22 cellular contexts compared by ENCODE assay signal in genomic region chr5:88748670-88749069, GRCh38.
DNase-seq lines count a peak whose midpoint lies in the region; ATAC-seq, FAIRE-seq and TF ChIP-seq lines count a peak whose summit lies in the region.
"Had no signal": no experiment of that assay in that cellular context is flagged by ENCODE, and none has a peak within 500 bp of the region (broad histone marks: within the 10 kb centered on the region; RNA-seq: fewer than 3 reads in every experiment).

No MANE protein-coding gene starts in this region.

- H3K36me3 ChIP-seq in Loucy (ENCODE audit: insufficient read depth, low read length) (no peaks in the 10 kb centered on the region), hepatocyte (replicated peaks; ENCODE audit: insufficient read depth, low read depth) (no peaks in the 10 kb centered on the region), upper lobe of left lung (peaks cover 0 to 40% (median 2%) of the 10 kb centered on the region in 4 donors)

- H3K9me3 ChIP-seq in A549 (no peaks in the 10 kb centered on the region), Loucy (ENCODE audit: insufficient read depth, low read depth, low read length) (no peaks in the 10 kb centered on the region), hepatocyte (ENCODE audit: low read depth) (no peaks in the 10 kb centered on the region), upper lobe of left lung (no peaks in the 10 kb centered on the region)
- H3K9me3 ChIP-seq: SJCRH30 had no signal

- H3K27ac Mint-ChIP-seq in nephron, result peak overlapping the region; percentile 90 to 96 (median 93)

- TF ChIP-seq RAD21 in A549 (conservative IDR thresholded peaks at IDR 0.05 in 1 of 2, IDR thresholded peaks at IDR 0.05 in 1 of 2), result no peak

- H4K20me1 ChIP-seq in Loucy (ENCODE audit: insufficient read depth, low read length, poor library complexity, severe bottlenecking), result no peaks in the 10 kb centered on the region
- no peaks in the 10 kb centered on the region for H4K20me1 ChIP-seq in hepatocyte (ENCODE audit: insufficient read depth, poor library complexity, severe bottlenecking)

- peaks cover 31% of the 10 kb centered on the region for H3K4me1 Mint-ChIP-seq in nephron

- H3K4me3 ChIP-seq in A549 (no peak overlapping the region), Loucy (ENCODE audit: low read length, poor library complexity, severe bottlenecking) (no peak overlapping the region), hepatocyte (no peak overlapping the region), upper lobe of left lung (no peak overlapping the region)
- H3K4me3 ChIP-seq: K562, SJCRH30 had no signal

- CTCF ChIA-PET in A549 (lab: Yijun Ruan, JAX), result no interaction called here

- DNase-seq in A549 (ENCODE audit: low read depth in 1 of 2, low spot score in 1 of 2) (no peak), hepatocyte (ENCODE audit: low spot score) (no peak), NCI-H2029 treated with DMSO at 0.1 percent for 48 hours (lab: John Stamatoyannopoulos, UW) (no peak), upper lobe of left lung (no peak)
- DNase-seq: 8988T, C1 segment of cervical spinal cord, COR-L47, DMS153, EL, H7, NCI-H1436, NCI-H2029, NCI-H2171 treated with DMSO at 0.1 percent for 48 hours, NCI-H748 treated with DMSO at 0.1 percent for 48 hours, PC-3, SJCRH30 had no signal

- no peaks in the 10 kb centered on the region for H3K27me3 ChIP-seq in Loucy (ENCODE audit: insufficient read depth, low read length, poor library complexity, severe bottlenecking)
- no peaks in the 10 kb centered on the region for H3K27me3 ChIP-seq in hepatocyte
- H3K27me3 ChIP-seq in upper lobe of left lung, result no peaks in the 10 kb centered on the region
- H3K27me3 ChIP-seq: SJCRH30 had no signal

- H3K79me2 ChIP-seq in Loucy (ENCODE audit: insufficient read depth, low read length) (no peaks in the 10 kb centered on the region), hepatocyte (no peaks in the 10 kb centered on the region)

- peaks cover 12% of the 10 kb centered on the region; the same call in 2 of the 3 replicates for H3K4me1 ChIP-seq in A549
- H3K4me1 ChIP-seq in Loucy (ENCODE audit: insufficient read depth, low read length, poor library complexity, severe bottlenecking), result peaks cover 28% of the 10 kb centered on the region
- no peaks in the 10 kb centered on the region for H3K4me1 ChIP-seq in hepatocyte (ENCODE audit: insufficient read depth)
- H3K4me1 ChIP-seq in upper lobe of left lung, result peaks cover 0 to 4% (median under 1%) of the 10 kb centered on the region in 4 donors

- H3K9me3 Mint-ChIP-seq in nephron, result no peaks in the 10 kb centered on the region

- H3K36me3 Mint-ChIP-seq in nephron (ENCODE audit: low read depth), result peaks cover 31% of the 10 kb centered on the region

- FAIRE-seq in A549 (lab: Jason Lieb, UNC), result no peak
- FAIRE-seq: K562 had no signal

- POLR2A ChIA-PET in A549 (lab: Yijun Ruan, JAX), result no interaction called here

- no peak for TF ChIP-seq CTCF in A549 (IDR thresholded peaks at IDR 0.05)
- TF ChIP-seq CTCF in Loucy (conservative IDR thresholded peaks at IDR 0.05; ENCODE audit: low read length), result no peak
- TF ChIP-seq CTCF in hepatocyte (IDR thresholded peaks at IDR 0.05; ENCODE audit: poor library complexity), result no peak
- no peak for TF ChIP-seq CTCF in nephron (IDR thresholded peaks at IDR 0.05; ENCODE audit: unreplicated experiment in 3 of 3)
- TF ChIP-seq CTCF in upper lobe of left lung (IDR thresholded peaks at IDR 0.05), result no peak

- TF ChIP-seq EP300 in A549 (IDR thresholded peaks at IDR 0.05) (no peak), upper lobe of left lung (IDR thresholded peaks at IDR 0.05) (no peak)

- H3K27me3 Mint-ChIP-seq in nephron (ENCODE audit: low read depth), result no peaks in the 10 kb centered on the region

- H3K9me2 ChIP-seq in Loucy (replicated peaks; ENCODE audit: low read depth, low read length) (no peaks in the 10 kb centered on the region), hepatocyte (replicated peaks; ENCODE audit: insufficient read depth) (no peaks in the 10 kb centered on the region)

- H3K27ac ChIP-seq in A549 (no peak overlapping the region), hepatocyte (no peak overlapping the region), upper lobe of left lung (no peak overlapping the region)
- H3K27ac ChIP-seq: HL-60, SJCRH30 had no signal

- TF ChIP-seq POLR2A in A549 (IDR thresholded peaks at IDR 0.05; ENCODE audit: low read length) (no peak), upper lobe of left lung (IDR thresholded peaks at IDR 0.05) (no peak)

- H3K4me3 Mint-ChIP-seq in nephron, result peak overlapping the region in 2 of 3 experiments; percentile 31 to 50

- ATAC-seq in A549 (no peak), HG03039 (IDR thresholded peaks at IDR 0.05; ENCODE audit: unreplicated experiment) (no peak), upper lobe of left lung (ENCODE audit: low FRiP score in 2 of 2) (no peak), HG03442 (IDR thresholded peaks at IDR 0.05; ENCODE audit: unreplicated experiment) (no peak)
- ATAC-seq: K562, PC-3 had no signal

- H2AFZ ChIP-seq in Loucy (ENCODE audit: low read length) (peak overlapping the region; percentile 35; the same call in 1 of the 2 replicates), hepatocyte (no peak overlapping the region)

- no peaks in the 10 kb centered on the region for H3F3A ChIP-seq in Loucy (ENCODE audit: low read depth)

- peak overlapping the region; percentile 38 for H3K4me2 ChIP-seq in A549
- no peak overlapping the region for H3K4me2 ChIP-seq in Loucy (ENCODE audit: low read depth, low read length, poor library complexity, severe bottlenecking)
- peak overlapping the region; percentile 9 for H3K4me2 ChIP-seq in hepatocyte

- H3K9ac ChIP-seq in Loucy (ENCODE audit: low read depth, low read length, poor library complexity, severe bottlenecking), result no peak overlapping the region

TF ChIP-seq in A549, 52 proteins besides CTCF, POLR2A, EP300 and RAD21:
- TF ChIP-seq ZNF302 (CRISPR knock-in tag; IDR thresholded peaks at IDR 0.05) (no peak), KDM1A (IDR thresholded peaks at IDR 0.05; ENCODE audit: low read depth) (no peak), JUNB (IDR thresholded peaks at IDR 0.05) (no peak), TFCP2L1 (CRISPR knock-in tag; IDR thresholded peaks at IDR 0.05) (no peak), CEBPB (IDR thresholded peaks at IDR 0.05) (no peak), RFX5 (IDR thresholded peaks at IDR 0.05) (no peak), RCOR1 (IDR thresholded peaks at IDR 0.05; ENCODE audit: low read depth, low read length) (no peak), HOXA7 (CRISPR knock-in tag; IDR thresholded peaks at IDR 0.05) (no peak), CHD4 (IDR thresholded peaks at IDR 0.05; ENCODE audit: borderline replicate concordance) (no peak), MAZ (IDR thresholded peaks at IDR 0.05; ENCODE audit: borderline replicate concordance, low read depth, low read length) (no peak), PBX3 (IDR thresholded peaks at IDR 0.05) (no peak), MAFK (IDR thresholded peaks at IDR 0.05; ENCODE audit: partially characterized antibody) (no peak), CBX2 (IDR thresholded peaks at IDR 0.05; ENCODE audit: borderline replicate concordance, low read depth) (no peak), FOXS1 (CRISPR knock-in tag; IDR thresholded peaks at IDR 0.05) (no peak)
